Comparison of ENCODE assay signal across 20 cellular contexts in genomic region chr1:80214888-80215540, GRCh38.
DNase-seq lines count a peak whose midpoint lies in the region; ATAC-seq and TF ChIP-seq lines count a peak whose summit lies in the region.
"Had no signal": no experiment of that assay in that cellular context is flagged by ENCODE, and none has a peak within 500 bp of the region (broad histone marks: within the 10 kb centered on the region; RNA-seq: fewer than 3 reads in every experiment).

No MANE protein-coding gene starts in this region.

- ATAC-seq in GM18907 (IDR thresholded peaks at IDR 0.05; ENCODE audit: unreplicated experiment): peak; percentile 70
- peak; percentile 80 for ATAC-seq in GM21526 (IDR thresholded peaks at IDR 0.05; ENCODE audit: low FRiP score, unreplicated experiment)
- peak; percentile 78 for ATAC-seq in HG03103 (IDR thresholded peaks at IDR 0.05; ENCODE audit: low read depth, unreplicated experiment)
- ATAC-seq in memory B cell (ENCODE audit: low read depth): peak; percentile 80
- ATAC-seq in omental fat pad (ENCODE audit: low FRiP score): no peak
- no peak for ATAC-seq in GM19397 (IDR thresholded peaks at IDR 0.05; ENCODE audit: unreplicated experiment)
- no peak for ATAC-seq in HG02588 (IDR thresholded peaks at IDR 0.05; ENCODE audit: unreplicated experiment)
- ATAC-seq: stimulated activated naive CD8-positive, alpha-beta T cell treated with anti-CD3 and anti-CD28 coated beads, Interleukin-15, amount 100 ng/mL, for 72 hours had no signal

- DNase-seq in memory B cell (ENCODE audit: low spot score in 2 of 2) (no peak), omental fat pad (ENCODE audit: low spot score) (no peak)
- DNase-seq: activated CD4-positive, alpha-beta T cell treated with anti-CD3 and anti-CD28 coated beads for 4 hours; DMS79; effector CD8-positive, alpha-beta T cell; foreskin melanocyte; kidney glomerular epithelial cell; mammary epithelial cell; NCI-H510A; occipital lobe; stimulated activated CD4-positive, alpha-beta T cell treated with anti-CD3 and anti-CD28 coated beads, Interleukin-4, amount 100 ng/mL, for 24 hours; stimulated activated naive CD8-positive, alpha-beta T cell treated with anti-CD3 and anti-CD28 coated beads, Interleukin-15, amount 100 ng/mL, for 72 hours; SW 1271; transverse colon had no signal

- H3K36me3 Mint-ChIP-seq in memory B cell: no peaks in the 10 kb centered on the region
- H3K36me3 Mint-ChIP-seq: activated naive CD8-positive, alpha-beta T cell had no signal

- no peak overlapping the region for H3K27ac Mint-ChIP-seq in memory B cell
- H3K27ac Mint-ChIP-seq: activated naive CD8-positive, alpha-beta T cell; stimulated activated naive CD8-positive, alpha-beta T cell treated with anti-CD3 and anti-CD28 coated beads, Interleukin-15, amount 100 ng/mL, for 72 hours had no signal

- H3K9me3 Mint-ChIP-seq in memory B cell: peaks cover 1% of the 10 kb centered on the region
- H3K9me3 Mint-ChIP-seq: stimulated activated naive CD8-positive, alpha-beta T cell treated with anti-CD3 and anti-CD28 coated beads, Interleukin-15, amount 100 ng/mL, for 72 hours had no signal

- H3K27me3 Mint-ChIP-seq in memory B cell: no peaks in the 10 kb centered on the region
- H3K27me3 Mint-ChIP-seq: activated naive CD8-positive, alpha-beta T cell; stimulated activated naive CD8-positive, alpha-beta T cell treated with anti-CD3 and anti-CD28 coated beads, Interleukin-15, amount 100 ng/mL, for 72 hours had no signal

- TF ChIP-seq CTCF in omental fat pad (IDR thresholded peaks at IDR 0.05): no peak

- no peak overlapping the region for H3K4me3 Mint-ChIP-seq in memory B cell
- H3K4me3 Mint-ChIP-seq: activated naive CD8-positive, alpha-beta T cell; stimulated activated naive CD8-positive, alpha-beta T cell treated with anti-CD3 and anti-CD28 coated beads, Interleukin-15, amount 100 ng/mL, for 72 hours had no signal

- H3K4me1 Mint-ChIP-seq in memory B cell: peaks cover 6% of the 10 kb centered on the region
- H3K4me1 Mint-ChIP-seq: stimulated activated naive CD8-positive, alpha-beta T cell treated with anti-CD3 and anti-CD28 coated beads, Interleukin-15, amount 100 ng/mL, for 72 hours had no signal

Comparison
In these comparisons a context has a peak if more than half of its experiments do, and no peak if none do; other contexts are left out.
1. ATAC-seq: peak in GM18907 (single experiment), GM21526 (single experiment), HG03103 (single experiment) and memory B cell (single experiment); none in omental fat pad (single experiment), GM19397 (single experiment) and HG02588 (single experiment).